ENCODE assay signal across 8 cellular contexts in genomic region chr16:48384305-48384981, GRCh38. TPM values are rescaled to one million over a fixed set of nuclear protein-coding genes. Genes with fewer than 3 reads are reported as not detected.
A peak's percentile ranks its signal among the peaks of the same experiment; 100 is the strongest.
DNase-seq lines count a peak whose midpoint lies in the region; ATAC-seq, FAIRE-seq and TF ChIP-seq lines count a peak whose summit lies in the region.

No MANE protein-coding gene starts in this region.

- DNase-seq in NCI-H774 (lab: John Stamatoyannopoulos, UW) (peak; percentile 20), foreskin keratinocyte (no peak), neural crest cell (ENCODE audit: low read depth, low spot score) (peak; percentile 50), D721Med (ENCODE audit: insufficient read length, low spot score) (no peak)
- peak; percentile 63 for DNase-seq in activated naive CD4-positive, alpha-beta T cell treated with anti-CD3 and anti-CD28 coated beads, Interleukin-2, amount 10 ng/mL, durations not matched to agents 7 days and 5 days

- H3K27ac ChIP-seq in BLaER1, result peak overlapping the region; percentile 100
- H3K27ac ChIP-seq in foreskin keratinocyte, result peak overlapping the region; percentile 90

- H3K9ac ChIP-seq in BLaER1, result peak overlapping the region; percentile 100

- no peak for TF ChIP-seq CTCF in foreskin keratinocyte (conservative IDR thresholded peaks at IDR 0.05)
- TF ChIP-seq CTCF in neural crest cell (conservative IDR thresholded peaks at IDR 0.05), result no peak
- no peak for TF ChIP-seq CTCF in D721Med (IDR thresholded peaks at IDR 0.05; ENCODE audit: insufficient read depth, missing control alignments)

- peaks cover 10% of the 10 kb centered on the region for H3K9me3 ChIP-seq in BLaER1

- peak overlapping the region; percentile 86 for H3K27ac Mint-ChIP-seq in activated naive CD4-positive, alpha-beta T cell treated with anti-CD3 and anti-CD28 coated beads, Interleukin-2, amount 10 ng/mL, durations not matched to agents 7 days and 5 days
- peak overlapping the region; percentile 95 for H3K27ac Mint-ChIP-seq in neural crest cell (ENCODE audit: unreplicated experiment)

- peaks cover 10% of the 10 kb centered on the region; the same call in 1 of the 2 replicates for H3K36me3 ChIP-seq in BLaER1

- peaks cover 6% of the 10 kb centered on the region for H3K36me3 Mint-ChIP-seq in activated naive CD4-positive, alpha-beta T cell treated with anti-CD3 and anti-CD28 coated beads, Interleukin-2, amount 10 ng/mL, durations not matched to agents 7 days and 5 days
- peaks cover 6% of the 10 kb centered on the region for H3K36me3 Mint-ChIP-seq in neural crest cell (ENCODE audit: low read depth)

- peak overlapping the region; percentile 78 for H3K4me2 ChIP-seq in BLaER1

- peaks cover 25% of the 10 kb centered on the region for H3K4me1 Mint-ChIP-seq in activated naive CD4-positive, alpha-beta T cell treated with anti-CD3 and anti-CD28 coated beads, Interleukin-2, amount 10 ng/mL, durations not matched to agents 7 days and 5 days
- H3K4me1 Mint-ChIP-seq in neural crest cell, result peaks cover 32% of the 10 kb centered on the region

- peaks cover 16% of the 10 kb centered on the region for H3K27me3 Mint-ChIP-seq in activated naive CD4-positive, alpha-beta T cell treated with anti-CD3 and anti-CD28 coated beads, Interleukin-2, amount 10 ng/mL, durations not matched to agents 7 days and 5 days
- no peaks in the 10 kb centered on the region for H3K27me3 Mint-ChIP-seq in neural crest cell (ENCODE audit: low read depth)

- H3K27me3 ChIP-seq in BLaER1 (no peaks in the 10 kb centered on the region), foreskin keratinocyte (no peaks in the 10 kb centered on the region)

- ATAC-seq in GM18517 (IDR thresholded peaks at IDR 0.05; ENCODE audit: unreplicated experiment) (peak; percentile 36), HG02970 (IDR thresholded peaks at IDR 0.05; ENCODE audit: low FRiP score, unreplicated experiment) (peak; percentile 47), foreskin keratinocyte (peak; percentile 23)

- H3K4me1 ChIP-seq in BLaER1 (peaks cover 40% of the 10 kb centered on the region), foreskin keratinocyte (peaks cover 20% of the 10 kb centered on the region)

- peak overlapping the region; percentile 90 for H3K4me3 Mint-ChIP-seq in activated naive CD4-positive, alpha-beta T cell treated with anti-CD3 and anti-CD28 coated beads, Interleukin-2, amount 10 ng/mL, durations not matched to agents 7 days and 5 days
- peak overlapping the region; percentile 96 for H3K4me3 Mint-ChIP-seq in neural crest cell

- peak overlapping the region; percentile 95 for H3K4me3 ChIP-seq in BLaER1

- H3K9me3 Mint-ChIP-seq in activated naive CD4-positive, alpha-beta T cell treated with anti-CD3 and anti-CD28 coated beads, Interleukin-2, amount 10 ng/mL, durations not matched to agents 7 days and 5 days, result no peaks in the 10 kb centered on the region
- no peaks in the 10 kb centered on the region for H3K9me3 Mint-ChIP-seq in neural crest cell

- CTCF ChIA-PET in activated naive CD4-positive, alpha-beta T cell treated with anti-CD3 and anti-CD28 coated beads, Interleukin-2, amount 10 ng/mL, durations not matched to agents 7 days and 5 days (lab: Charles Lee), result interaction anchor here (1.2 to 1.8 kb wide), 3 partner anchors 15 to 239 kb away, joined by 3 to 7 read pairs (median 4); no protein-coding TSS in a partner anchor

- H4K20me1 ChIP-seq in BLaER1, result peaks cover 49% of the 10 kb centered on the region

- FAIRE-seq in D721Med (lab: Jason Lieb, UNC), result no peak

RNA-seq across cellular contexts. Expression of gene SIAH1, which starts 0.8 kb away (rescaled TPM):
- 16.8 and 18.4 TPM in 2 replicates for total RNA-seq in foreskin keratinocyte
- polyA plus RNA-seq in foreskin keratinocyte, result 8.6 and 9.0 TPM in 2 replicates
- 31.1 and 33.2 TPM in 2 replicates for total RNA-seq in neural crest cell

Comparison
In these comparisons a context has a peak if more than half of its experiments do, and no peak if none do; other contexts are left out.
1. DNase-seq: peak in NCI-H774 (single experiment), activated naive CD4-positive, alpha-beta T cell treated with anti-CD3 and anti-CD28 coated beads, Interleukin-2, amount 10 ng/mL, durations not matched to agents 7 days and 5 days (single experiment) and neural crest cell (single experiment); none in foreskin keratinocyte (0 of 2) and D721Med (single experiment).
2. Peak in every context shown above with its lines, with median percentiles within 50 percentile points of each other: ATAC-seq.